ENCODE assay signal across 8 cellular contexts in the genomic region with DNA sequence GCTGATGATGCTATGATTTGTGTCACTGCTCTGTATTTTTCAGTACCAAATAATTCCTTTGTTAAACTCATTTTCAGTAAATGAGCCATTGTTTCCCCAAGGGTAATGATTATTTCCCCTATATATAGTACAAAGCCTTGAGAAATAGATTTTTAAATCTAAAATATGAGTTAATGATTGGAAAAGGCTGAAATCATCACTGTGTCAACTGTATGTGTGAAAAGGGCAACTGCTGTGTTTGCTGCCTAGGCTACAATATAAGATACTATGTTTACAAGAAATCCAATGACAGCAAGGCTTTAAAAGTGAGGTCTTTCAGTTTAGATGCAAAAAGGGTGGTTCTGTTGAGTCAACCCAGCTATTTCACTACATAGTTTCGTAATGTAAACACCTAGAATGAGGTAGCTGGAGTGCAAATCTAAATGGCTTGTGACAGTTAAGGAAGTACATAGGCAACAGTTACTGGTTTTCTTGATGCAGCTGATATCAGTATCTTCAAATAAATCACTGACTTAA.
DNase-seq lines count a peak whose midpoint lies in the region; ATAC-seq lines count a peak whose summit lies in the region.

No MANE protein-coding gene starts in this region.

- ATAC-seq in GM18907 (IDR thresholded peaks at IDR 0.05; ENCODE audit: unreplicated experiment) = peak; percentile 83
- peak; percentile 75 for ATAC-seq in HG02759 (IDR thresholded peaks at IDR 0.05; ENCODE audit: unreplicated experiment)

- DNase-seq in NOMO-1 (lab: John Stamatoyannopoulos, UW; ENCODE audit: unreplicated experiment in 2 of 2) = peak; percentile 60 to 81
- DNase-seq in kidney tubule cell (ENCODE audit: low spot score) = peak; percentile 56
- no peak for DNase-seq in hepatic stellate cell (ENCODE audit: low spot score)
- DNase-seq in medulla oblongata (ENCODE audit: extremely low spot score) = no peak
- DNase-seq in stimulated activated CD4-positive, alpha-beta T cell treated with anti-CD3 and anti-CD28 coated beads, Interleukin-2, amount 100 ng/mL, for 48 hours = no peak
- no peak for DNase-seq in activated CD8-positive, alpha-beta memory T cell treated with anti-CD3 and anti-CD28 coated beads, Interleukin-2, amount 50 U/mL, for 48 hours

Comparison
In these comparisons a context has a peak if more than half of its experiments do, and no peak if none do; other contexts are left out.
1. DNase-seq: peak in NOMO-1 (2 of 2) and kidney tubule cell (single experiment); none in hepatic stellate cell (single experiment), medulla oblongata (single experiment), stimulated activated CD4-positive, alpha-beta T cell treated with anti-CD3 and anti-CD28 coated beads, Interleukin-2, amount 100 ng/mL, for 48 hours (0 of 2) and activated CD8-positive, alpha-beta memory T cell treated with anti-CD3 and anti-CD28 coated beads, Interleukin-2, amount 50 U/mL, for 48 hours (single experiment).